1 cellular context compared by ENCODE assay signal in the genomic region with DNA sequence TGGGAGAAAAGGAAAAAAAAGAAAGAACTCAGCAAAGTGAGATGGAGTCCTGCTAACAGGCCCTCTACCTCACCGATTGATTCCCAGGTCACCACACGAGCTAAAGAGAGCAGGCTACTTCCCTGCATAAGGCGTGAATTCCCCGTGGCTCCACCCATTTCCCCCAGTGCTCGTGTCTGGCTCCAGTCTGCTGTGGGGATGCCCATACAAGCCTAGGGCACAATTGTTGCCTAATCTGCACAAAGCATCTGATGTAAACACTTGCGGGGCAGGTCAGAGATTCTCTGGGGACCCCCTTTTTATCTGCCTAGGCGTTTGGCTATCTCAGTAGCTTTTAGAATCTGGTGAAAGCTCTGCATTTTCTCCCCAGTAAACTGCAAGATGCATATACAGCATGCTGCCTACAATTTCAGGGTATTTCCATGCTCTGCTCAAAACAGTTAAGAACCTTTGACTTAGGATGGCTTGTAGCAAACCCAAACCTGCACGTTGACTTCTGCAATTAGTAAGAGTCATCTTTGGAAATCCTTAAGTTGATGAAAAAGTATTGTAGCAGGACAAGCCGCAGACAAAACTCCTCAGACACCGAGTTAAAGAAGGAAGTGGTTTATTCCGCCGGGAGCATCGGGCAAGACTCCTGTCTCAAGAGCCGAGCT.
TF ChIP-seq lines count a peak whose summit lies in the region.

No MANE protein-coding gene starts in this region.

TF ChIP-seq in GM12878, 131 proteins besides CTCF, POLR2A, EP300 and RAD21 (continued from another document):
- TF ChIP-seq, protein P1, sequence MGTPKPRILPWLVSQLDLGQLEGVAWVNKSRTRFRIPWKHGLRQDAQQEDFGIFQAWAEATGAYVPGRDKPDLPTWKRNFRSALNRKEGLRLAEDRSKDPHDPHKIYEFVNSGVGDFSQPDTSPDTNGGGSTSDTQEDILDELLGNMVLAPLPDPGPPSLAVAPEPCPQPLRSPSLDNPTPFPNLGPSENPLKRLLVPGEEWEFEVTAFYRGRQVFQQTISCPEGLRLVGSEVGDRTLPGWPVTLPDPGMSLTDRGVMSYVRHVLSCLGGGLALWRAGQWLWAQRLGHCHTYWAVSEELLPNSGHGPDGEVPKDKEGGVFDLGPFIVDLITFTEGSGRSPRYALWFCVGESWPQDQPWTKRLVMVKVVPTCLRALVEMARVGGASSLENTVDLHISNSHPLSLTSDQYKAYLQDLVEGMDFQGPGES (IDR thresholded peaks at IDR 0.05), result no peak
- TF ChIP-seq MEF2B (IDR thresholded peaks at IDR 0.05; ENCODE audit: partially characterized antibody, poor library complexity, severe bottlenecking), result peak; percentile 44
- TF ChIP-seq HDGF (IDR thresholded peaks at IDR 0.05), result no peak
- TF ChIP-seq SP1 (IDR thresholded peaks at IDR 0.05; ENCODE audit: low read depth, low read length), result no peak
- TF ChIP-seq MEF2A (IDR thresholded peaks at IDR 0.05; ENCODE audit: insufficient read depth, low read depth, low read length), result no peak
- peak; percentile 67 to 75 for TF ChIP-seq IKZF2 (IDR thresholded peaks at IDR 0.05)
- TF ChIP-seq TAF1 (IDR thresholded peaks at IDR 0.05; ENCODE audit: borderline replicate concordance, low read depth, low read length), result no peak
- peak; percentile 58; the same call in 1 of the 2 replicates for TF ChIP-seq DPF2 (IDR thresholded peaks at IDR 0.05)
- 0 out of 2 replicates have a peak, but pooled peaks have one; percentile 6 for TF ChIP-seq JUNB (IDR thresholded peaks at IDR 0.05)
- TF ChIP-seq, protein P2, sequence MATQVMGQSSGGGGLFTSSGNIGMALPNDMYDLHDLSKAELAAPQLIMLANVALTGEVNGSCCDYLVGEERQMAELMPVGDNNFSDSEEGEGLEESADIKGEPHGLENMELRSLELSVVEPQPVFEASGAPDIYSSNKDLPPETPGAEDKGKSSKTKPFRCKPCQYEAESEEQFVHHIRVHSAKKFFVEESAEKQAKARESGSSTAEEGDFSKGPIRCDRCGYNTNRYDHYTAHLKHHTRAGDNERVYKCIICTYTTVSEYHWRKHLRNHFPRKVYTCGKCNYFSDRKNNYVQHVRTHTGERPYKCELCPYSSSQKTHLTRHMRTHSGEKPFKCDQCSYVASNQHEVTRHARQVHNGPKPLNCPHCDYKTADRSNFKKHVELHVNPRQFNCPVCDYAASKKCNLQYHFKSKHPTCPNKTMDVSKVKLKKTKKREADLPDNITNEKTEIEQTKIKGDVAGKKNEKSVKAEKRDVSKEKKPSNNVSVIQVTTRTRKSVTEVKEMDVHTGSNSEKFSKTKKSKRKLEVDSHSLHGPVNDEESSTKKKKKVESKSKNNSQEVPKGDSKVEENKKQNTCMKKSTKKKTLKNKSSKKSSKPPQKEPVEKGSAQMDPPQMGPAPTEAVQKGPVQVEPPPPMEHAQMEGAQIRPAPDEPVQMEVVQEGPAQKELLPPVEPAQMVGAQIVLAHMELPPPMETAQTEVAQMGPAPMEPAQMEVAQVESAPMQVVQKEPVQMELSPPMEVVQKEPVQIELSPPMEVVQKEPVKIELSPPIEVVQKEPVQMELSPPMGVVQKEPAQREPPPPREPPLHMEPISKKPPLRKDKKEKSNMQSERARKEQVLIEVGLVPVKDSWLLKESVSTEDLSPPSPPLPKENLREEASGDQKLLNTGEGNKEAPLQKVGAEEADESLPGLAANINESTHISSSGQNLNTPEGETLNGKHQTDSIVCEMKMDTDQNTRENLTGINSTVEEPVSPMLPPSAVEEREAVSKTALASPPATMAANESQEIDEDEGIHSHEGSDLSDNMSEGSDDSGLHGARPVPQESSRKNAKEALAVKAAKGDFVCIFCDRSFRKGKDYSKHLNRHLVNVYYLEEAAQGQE (IDR thresholded peaks at IDR 0.05; ENCODE audit: low read depth, low read length), result no peak
- peak; percentile 52; the same call in 1 of the 2 replicates for TF ChIP-seq MTA2 (IDR thresholded peaks at IDR 0.05; ENCODE audit: low read depth)
- no peak for TF ChIP-seq ZNF622 (IDR thresholded peaks at IDR 0.05)
- TF ChIP-seq TCF12 (IDR thresholded peaks at IDR 0.05; ENCODE audit: low read depth, low read length), result no peak
- peak; percentile 80 for TF ChIP-seq IKZF1 (conservative IDR thresholded peaks at IDR 0.05)
- TF ChIP-seq MYB (IDR thresholded peaks at IDR 0.05; ENCODE audit: borderline replicate concordance, low read depth, low read length), result no peak
- no peak for TF ChIP-seq HDAC2 (IDR thresholded peaks at IDR 0.05)
- TF ChIP-seq, protein P3, sequence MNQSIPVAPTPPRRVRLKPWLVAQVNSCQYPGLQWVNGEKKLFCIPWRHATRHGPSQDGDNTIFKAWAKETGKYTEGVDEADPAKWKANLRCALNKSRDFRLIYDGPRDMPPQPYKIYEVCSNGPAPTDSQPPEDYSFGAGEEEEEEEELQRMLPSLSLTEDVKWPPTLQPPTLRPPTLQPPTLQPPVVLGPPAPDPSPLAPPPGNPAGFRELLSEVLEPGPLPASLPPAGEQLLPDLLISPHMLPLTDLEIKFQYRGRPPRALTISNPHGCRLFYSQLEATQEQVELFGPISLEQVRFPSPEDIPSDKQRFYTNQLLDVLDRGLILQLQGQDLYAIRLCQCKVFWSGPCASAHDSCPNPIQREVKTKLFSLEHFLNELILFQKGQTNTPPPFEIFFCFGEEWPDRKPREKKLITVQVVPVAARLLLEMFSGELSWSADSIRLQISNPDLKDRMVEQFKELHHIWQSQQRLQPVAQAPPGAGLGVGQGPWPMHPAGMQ (IDR thresholded peaks at IDR 0.05; ENCODE audit: borderline replicate concordance), result no peak
- TF ChIP-seq, protein P4, sequence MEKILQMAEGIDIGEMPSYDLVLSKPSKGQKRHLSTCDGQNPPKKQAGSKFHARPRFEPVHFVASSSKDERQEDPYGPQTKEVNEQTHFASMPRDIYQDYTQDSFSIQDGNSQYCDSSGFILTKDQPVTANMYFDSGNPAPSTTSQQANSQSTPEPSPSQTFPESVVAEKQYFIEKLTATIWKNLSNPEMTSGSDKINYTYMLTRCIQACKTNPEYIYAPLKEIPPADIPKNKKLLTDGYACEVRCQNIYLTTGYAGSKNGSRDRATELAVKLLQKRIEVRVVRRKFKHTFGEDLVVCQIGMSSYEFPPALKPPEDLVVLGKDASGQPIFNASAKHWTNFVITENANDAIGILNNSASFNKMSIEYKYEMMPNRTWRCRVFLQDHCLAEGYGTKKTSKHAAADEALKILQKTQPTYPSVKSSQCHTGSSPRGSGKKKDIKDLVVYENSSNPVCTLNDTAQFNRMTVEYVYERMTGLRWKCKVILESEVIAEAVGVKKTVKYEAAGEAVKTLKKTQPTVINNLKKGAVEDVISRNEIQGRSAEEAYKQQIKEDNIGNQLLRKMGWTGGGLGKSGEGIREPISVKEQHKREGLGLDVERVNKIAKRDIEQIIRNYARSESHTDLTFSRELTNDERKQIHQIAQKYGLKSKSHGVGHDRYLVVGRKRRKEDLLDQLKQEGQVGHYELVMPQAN (conservative IDR thresholded peaks at IDR 0.05), result no peak
- TF ChIP-seq MXI1 (IDR thresholded peaks at IDR 0.05; ENCODE audit: low read depth, low read length), result no peak
- TF ChIP-seq, protein P5, sequence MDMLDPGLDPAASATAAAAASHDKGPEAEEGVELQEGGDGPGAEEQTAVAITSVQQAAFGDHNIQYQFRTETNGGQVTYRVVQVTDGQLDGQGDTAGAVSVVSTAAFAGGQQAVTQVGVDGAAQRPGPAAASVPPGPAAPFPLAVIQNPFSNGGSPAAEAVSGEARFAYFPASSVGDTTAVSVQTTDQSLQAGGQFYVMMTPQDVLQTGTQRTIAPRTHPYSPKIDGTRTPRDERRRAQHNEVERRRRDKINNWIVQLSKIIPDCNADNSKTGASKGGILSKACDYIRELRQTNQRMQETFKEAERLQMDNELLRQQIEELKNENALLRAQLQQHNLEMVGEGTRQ (IDR thresholded peaks at IDR 0.05; ENCODE audit: borderline replicate concordance, low read depth, low read length), result no peak
- TF ChIP-seq EED (IDR thresholded peaks at IDR 0.05; ENCODE audit: low read depth), result peak; percentile 55; the same call in 1 of the 2 replicates
- no peak for TF ChIP-seq LARP7 (IDR thresholded peaks at IDR 0.05)
- TF ChIP-seq POU2F2 (IDR thresholded peaks at IDR 0.05; ENCODE audit: borderline replicate concordance, low read depth, low read length), result 0 out of 3 replicates have a peak, but pooled peaks have one; percentile 30
TF ChIP-seq in GM12878: peak in this region for 12.
